20 cellular contexts compared by ENCODE assay signal in genomic region chr11:65535102-65535501, GRCh38.
"Had no signal": no experiment of that assay in that cellular context is flagged by ENCODE, and none has a peak within 500 bp of the region (broad histone marks: within the 10 kb centered on the region; RNA-seq: fewer than 3 reads in every experiment).

No MANE protein-coding gene starts in this region.

- DNase-seq: cortex of kidney; dorsolateral prefrontal cortex; effector CD8-positive, alpha-beta T cell; foreskin melanocyte; head of caudate nucleus; kidney; left cardiac atrium; left ventricle myocardium inferior; lower lobe of right lung; midbrain; psoas muscle; small intestine; stimulated activated CD4-positive, alpha-beta T cell treated with anti-CD3 and anti-CD28 coated beads, Interleukin-12 subunit alpha, Interleukin-12 subunit beta, amount 100 ng/mL, for 4 hours; tibial artery; upper lobe of left lung; uterus had no signal

- ATAC-seq: left cardiac atrium; lower lobe of right lung; natural killer cell treated with Interleukin-12 subunit alpha and Interleukin-12 subunit beta and Interleukin-15 and Interleukin-18, amount 100 ng/mL, for 72 hours; psoas muscle had no signal

- H3K27me3 ChIP-seq: dorsolateral prefrontal cortex, hepatocyte, tibial artery, upper lobe of left lung, uterus had no signal

- H3K9me3 Mint-ChIP-seq: memory B cell; natural killer cell treated with Interleukin-12 subunit alpha and Interleukin-12 subunit beta and Interleukin-15 and Interleukin-18, amount 100 ng/mL, for 72 hours; stimulated activated naive CD8-positive, alpha-beta T cell treated with anti-CD3 and anti-CD28 coated beads, Interleukin-15, Interleukin-2, amounts not matched to agents 100 ng/mL and 50 ng/mL, for 24 hours had no signal

- H3K27ac Mint-ChIP-seq: memory B cell had no signal

- H3K27me3 Mint-ChIP-seq: memory B cell; natural killer cell treated with Interleukin-12 subunit alpha and Interleukin-12 subunit beta and Interleukin-15 and Interleukin-18, amount 100 ng/mL, for 72 hours; stimulated activated naive CD8-positive, alpha-beta T cell treated with anti-CD3 and anti-CD28 coated beads, Interleukin-15, Interleukin-2, amounts not matched to agents 100 ng/mL and 50 ng/mL, for 24 hours had no signal

- H3K9me3 ChIP-seq: left ventricle myocardium inferior, lower lobe of right lung, psoas muscle, tibial artery, upper lobe of left lung, uterus had no signal

- H3K4me3 ChIP-seq: dorsolateral prefrontal cortex, hepatocyte, left ventricle myocardium inferior, lower lobe of right lung, psoas muscle, tibial artery, upper lobe of left lung, uterus had no signal

- H3K36me3 Mint-ChIP-seq: natural killer cell treated with Interleukin-12 subunit alpha and Interleukin-12 subunit beta and Interleukin-15 and Interleukin-18, amount 100 ng/mL, for 72 hours had no signal

- H3K4me3 Mint-ChIP-seq: memory B cell; natural killer cell treated with Interleukin-12 subunit alpha and Interleukin-12 subunit beta and Interleukin-15 and Interleukin-18, amount 100 ng/mL, for 72 hours; stimulated activated naive CD8-positive, alpha-beta T cell treated with anti-CD3 and anti-CD28 coated beads, Interleukin-15, Interleukin-2, amounts not matched to agents 100 ng/mL and 50 ng/mL, for 24 hours had no signal

- H3K36me3 ChIP-seq: uterus had no signal
